9 cellular contexts compared by ENCODE assay signal in the genomic region with DNA sequence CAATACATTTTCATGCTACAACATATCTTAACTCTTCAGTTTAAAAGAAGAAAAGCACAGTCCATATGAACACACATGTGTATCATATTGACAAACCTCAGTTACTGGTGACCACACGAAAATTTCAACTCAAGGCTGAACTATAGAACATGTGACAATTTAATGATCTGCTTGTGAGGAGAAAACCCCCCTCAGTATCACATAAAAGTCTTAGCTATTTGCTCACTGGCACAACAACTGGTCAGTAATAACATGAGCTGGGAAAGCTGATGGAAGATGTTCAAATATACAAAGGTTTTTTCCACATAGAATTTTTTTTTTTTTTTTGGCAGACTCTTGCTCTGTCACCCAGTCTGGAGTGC. TPM values are rescaled to one million over a fixed set of nuclear protein-coding genes. Genes with fewer than 3 reads are reported as not detected.
A peak's percentile ranks its signal among the peaks of the same experiment; 100 is the strongest.
DNase-seq lines count a peak whose midpoint lies in the region; ATAC-seq and TF ChIP-seq lines count a peak whose summit lies in the region.
"Had no signal": no experiment of that assay in that cellular context is flagged by ENCODE, and none has a peak within 500 bp of the region (broad histone marks: within the 10 kb centered on the region; RNA-seq: fewer than 3 reads in every experiment).

No MANE protein-coding gene starts in this region.

- WGBS in heart left ventricle, 4 donors, result 65 to 68% (median 67%) methylated on average over 1 of the region's 1 CpG

- peak overlapping the region; percentile 87 for H3K27ac Mint-ChIP-seq in activated T-cell treated with anti-CD3 and anti-CD28 coated beads, Interleukin-2, amount 50 U/mL, for 24 hours
- peak overlapping the region; percentile 53 for H3K27ac Mint-ChIP-seq in activated T-helper 17 cell treated with anti-CD3 and anti-CD28 coated beads, Interleukin-2, amount 50 U/mL, for 72 hours
- peak overlapping the region; percentile 91 for H3K27ac Mint-ChIP-seq in stimulated activated naive B cell treated with anti-CD40 and anti-IgM and Interleukin-4, amounts not matched to agents 10 μg/mL and 1 μg/mL and 100 μg/mL, for 72 hours

- peak overlapping the region in 1 of 12 donors; percentile 58 for H3K27ac ChIP-seq in heart left ventricle

- peak overlapping the region in 2 of 12 donors; percentile 10 to 31 for H3K4me3 ChIP-seq in heart left ventricle

- no peaks in the 10 kb centered on the region for H3K9me3 ChIP-seq in heart left ventricle

- no peaks in the 10 kb centered on the region for H3K27me3 ChIP-seq in heart left ventricle

- H3K4me1 ChIP-seq in heart left ventricle, result peaks cover 0 to 47% (median 9%) of the 10 kb centered on the region in 12 donors

- DNase-seq in activated T-cell treated with anti-CD3 and anti-CD28 coated beads, Interleukin-2, amount 50 U/mL, for 24 hours, result no peak
- no peak for DNase-seq in activated T-cell treated with anti-CD3 and anti-CD28 coated beads, Interleukin-2, amount 50 U/mL, for 1 hour
- no peak for DNase-seq in stimulated activated naive B cell treated with anti-CD40 and anti-IgM and Interleukin-4, amounts not matched to agents 10 μg/mL and 1 μg/mL and 100 μg/mL, for 72 hours
- DNase-seq in AG08395 (ENCODE audit: low spot score) (no peak), heart left ventricle (no peak)
- DNase-seq: NCI-H446 had no signal

- H3K4me1 Mint-ChIP-seq in activated T-cell treated with anti-CD3 and anti-CD28 coated beads, Interleukin-2, amount 50 U/mL, for 24 hours (ENCODE audit: low read depth), result peaks cover 73% of the 10 kb centered on the region
- H3K4me1 Mint-ChIP-seq in activated T-helper 17 cell treated with anti-CD3 and anti-CD28 coated beads, Interleukin-2, amount 50 U/mL, for 72 hours, result peaks cover 39% of the 10 kb centered on the region
- peaks cover 28 to 66% of the 10 kb centered on the region in 2 donors for H3K4me1 Mint-ChIP-seq in stimulated activated naive B cell treated with anti-CD40 and anti-IgM and Interleukin-4, amounts not matched to agents 10 μg/mL and 1 μg/mL and 100 μg/mL, for 72 hours

- TF ChIP-seq POLR2A in heart left ventricle (IDR thresholded peaks at IDR 0.05), result no peak

- peak overlapping the region; percentile 61 for H3K4me3 Mint-ChIP-seq in activated T-cell treated with anti-CD3 and anti-CD28 coated beads, Interleukin-2, amount 50 U/mL, for 24 hours
- H3K4me3 Mint-ChIP-seq in activated T-helper 17 cell treated with anti-CD3 and anti-CD28 coated beads, Interleukin-2, amount 50 U/mL, for 72 hours, result peak overlapping the region; percentile 70
- H3K4me3 Mint-ChIP-seq in stimulated activated naive B cell treated with anti-CD40 and anti-IgM and Interleukin-4, amounts not matched to agents 10 μg/mL and 1 μg/mL and 100 μg/mL, for 72 hours, result peak overlapping the region; percentile 48 to 76

- no peaks in the 10 kb centered on the region for H3K9me3 Mint-ChIP-seq in activated T-cell treated with anti-CD3 and anti-CD28 coated beads, Interleukin-2, amount 50 U/mL, for 24 hours
- H3K9me3 Mint-ChIP-seq in activated T-helper 17 cell treated with anti-CD3 and anti-CD28 coated beads, Interleukin-2, amount 50 U/mL, for 72 hours, result no peaks in the 10 kb centered on the region
- no peaks in the 10 kb centered on the region for H3K9me3 Mint-ChIP-seq in stimulated activated naive B cell treated with anti-CD40 and anti-IgM and Interleukin-4, amounts not matched to agents 10 μg/mL and 1 μg/mL and 100 μg/mL, for 72 hours

- no peaks in the 10 kb centered on the region for H3K36me3 Mint-ChIP-seq in activated T-cell treated with anti-CD3 and anti-CD28 coated beads, Interleukin-2, amount 50 U/mL, for 24 hours (ENCODE audit: low read depth)
- H3K36me3 Mint-ChIP-seq in activated T-helper 17 cell treated with anti-CD3 and anti-CD28 coated beads, Interleukin-2, amount 50 U/mL, for 72 hours (ENCODE audit: low read depth), result no peaks in the 10 kb centered on the region
- H3K36me3 Mint-ChIP-seq in stimulated activated naive B cell treated with anti-CD40 and anti-IgM and Interleukin-4, amounts not matched to agents 10 μg/mL and 1 μg/mL and 100 μg/mL, for 72 hours, result peaks cover 2 to 5% of the 10 kb centered on the region in 2 donors

- no peaks in the 10 kb centered on the region for H3K36me3 ChIP-seq in heart left ventricle

- TF ChIP-seq CTCF in heart left ventricle (IDR thresholded peaks at IDR 0.05), result no peak

- H3K27me3 Mint-ChIP-seq in activated T-cell treated with anti-CD3 and anti-CD28 coated beads, Interleukin-2, amount 50 U/mL, for 24 hours, result no peaks in the 10 kb centered on the region
- H3K27me3 Mint-ChIP-seq in activated T-helper 17 cell treated with anti-CD3 and anti-CD28 coated beads, Interleukin-2, amount 50 U/mL, for 72 hours, result no peaks in the 10 kb centered on the region
- H3K27me3 Mint-ChIP-seq in stimulated activated naive B cell treated with anti-CD40 and anti-IgM and Interleukin-4, amounts not matched to agents 10 μg/mL and 1 μg/mL and 100 μg/mL, for 72 hours, result no peaks in the 10 kb centered on the region

- intact Hi-C loops in heart left ventricle (cut with DNase I), result no loop called here

- ATAC-seq in HG03135 (IDR thresholded peaks at IDR 0.05; ENCODE audit: unreplicated experiment) (peak; percentile 33), HG02571 (IDR thresholded peaks at IDR 0.05; ENCODE audit: unreplicated experiment) (no peak), heart left ventricle (no peak)
- peak; percentile 13 for ATAC-seq in activated T-helper 17 cell treated with anti-CD3 and anti-CD28 coated beads, Interleukin-2, amount 50 U/mL, for 72 hours (replicated peaks)
- peak; percentile 33 to 42 for ATAC-seq in stimulated activated naive B cell treated with anti-CD40 and anti-IgM and Interleukin-4, amounts not matched to agents 10 μg/mL and 1 μg/mL and 100 μg/mL, for 72 hours (replicated peaks)

RNA-seq across cellular contexts. Expression of gene ZNF652, which starts 19.5 kb away (rescaled TPM):
- total RNA-seq in activated T-helper 17 cell treated with anti-CD3 and anti-CD28 coated beads, Interleukin-2, amount 50 U/mL, for 72 hours, result 10 to 100 TPM; 10.7 to 13.1 TPM
- 10 to 100 TPM; 14.7 to 24.5 (median 23.1) TPM for total RNA-seq in heart left ventricle
- polyA plus RNA-seq in heart left ventricle, result 10 to 100 TPM in 1 of 2 donors, 1 to 10 TPM in 1; 7.2 to 16.3 TPM

Comparison
In these comparisons a context has a peak if more than half of its experiments do, and no peak if none do; other contexts are left out.
1. ATAC-seq: peak in HG03135 (single experiment), activated T-helper 17 cell treated with anti-CD3 and anti-CD28 coated beads, Interleukin-2, amount 50 U/mL, for 72 hours (single experiment) and stimulated activated naive B cell treated with anti-CD40 and anti-IgM and Interleukin-4, amounts not matched to agents 10 μg/mL and 1 μg/mL and 100 μg/mL, for 72 hours (2 of 2); none in HG02571 (single experiment) and heart left ventricle (0 of 4).
2. Peak in every context shown above with its lines, with median percentiles within 50 percentile points of each other: H3K27ac Mint-ChIP-seq and H3K4me3 Mint-ChIP-seq.